Comparison of ENCODE assay signal across 1 cellular context in the genomic region with DNA sequence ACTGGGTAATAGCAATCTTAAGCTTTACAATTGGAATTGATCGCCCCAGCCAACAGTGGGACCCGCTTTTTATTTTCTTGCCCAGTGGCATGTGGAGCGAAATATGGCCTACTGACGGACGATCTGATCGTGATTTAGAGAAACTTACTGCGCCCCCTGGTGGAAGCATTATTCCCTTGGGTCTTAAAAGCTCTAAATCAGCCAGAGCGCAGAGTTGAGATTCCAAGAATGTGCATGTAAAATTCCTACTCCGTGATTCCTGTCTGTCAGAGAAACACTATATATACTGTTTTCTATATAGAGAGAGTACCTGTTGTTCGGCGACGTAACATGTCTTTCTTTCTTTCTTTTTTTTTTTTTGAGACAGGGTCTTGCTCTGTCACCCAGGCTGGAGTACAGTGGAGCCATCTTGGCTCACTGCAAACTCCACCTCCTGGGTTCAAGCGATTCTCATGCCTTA.
TF ChIP-seq lines count a peak whose summit lies in the region.

No MANE protein-coding gene starts in this region.

TF ChIP-seq in IMR-90, 13 proteins besides CTCF, POLR2A, EP300 and RAD21:
- peak; percentile 76 for TF ChIP-seq SMC3 (IDR thresholded peaks at IDR 0.05; ENCODE audit: low read depth, low read length)
- TF ChIP-seq NFE2L2 (IDR thresholded peaks at IDR 0.05; ENCODE audit: low read depth, low read length), result no peak
- TF ChIP-seq MXI1 (IDR thresholded peaks at IDR 0.05; ENCODE audit: borderline replicate concordance, low read depth, low read length), result peak; percentile 59; the same call in 1 of the 2 replicates
- TF ChIP-seq BHLHE40 (IDR thresholded peaks at IDR 0.05; ENCODE audit: low read depth, low read length), result no peak
